Comparison of ENCODE assay signal across 8 cellular contexts in genomic region chr2:68751397-68752339, GRCh38. TPM values are rescaled to one million over a fixed set of nuclear protein-coding genes. Genes with fewer than 3 reads are reported as not detected.
A peak's percentile ranks its signal among the peaks of the same experiment; 100 is the strongest.
DNase-seq lines count a peak whose midpoint lies in the region; ATAC-seq and TF ChIP-seq lines count a peak whose summit lies in the region.

No MANE protein-coding gene starts in this region.

- peak overlapping the region; percentile 88 for H3K27ac Mint-ChIP-seq in activated T-cell treated with anti-CD3 and anti-CD28 coated beads, Interleukin-2, amount 50 U/mL, for 24 hours
- no peak overlapping the region for H3K27ac Mint-ChIP-seq in neural progenitor cell

- TF ChIP-seq CTCF in KMS-11 (conservative IDR thresholded peaks at IDR 0.05; ENCODE audit: low read depth, low read length) (peak; percentile 96), PC-9 (conservative IDR thresholded peaks at IDR 0.05) (peak; percentile 85), fibroblast of mammary gland (conservative IDR thresholded peaks at IDR 0.05; ENCODE audit: control insufficient read depth, insufficient read depth, low read depth, low read length) (peak; percentile 91), neural progenitor cell (IDR thresholded peaks at IDR 0.05) (peak; percentile 90)

- H3K27me3 ChIP-seq in KMS-11 (ENCODE audit: insufficient read depth, low read depth), result no peaks in the 10 kb centered on the region
- no peaks in the 10 kb centered on the region for H3K27me3 ChIP-seq in PC-9 (ENCODE audit: insufficient read depth, low read depth)
- H3K27me3 ChIP-seq in neural progenitor cell, result no peaks in the 10 kb centered on the region
- no peaks in the 10 kb centered on the region for H3K27me3 ChIP-seq in stomach smooth muscle (ENCODE audit: control insufficient read depth in 1 of 2, insufficient read depth in 2 of 2, low read length in 2 of 2)

- H3K79me2 ChIP-seq in KMS-11 (ENCODE audit: insufficient read depth, low read depth) (no peaks in the 10 kb centered on the region), PC-9 (ENCODE audit: low read depth) (no peaks in the 10 kb centered on the region), neural progenitor cell (ENCODE audit: low read depth) (no peaks in the 10 kb centered on the region)

- H3K9ac ChIP-seq in KMS-11, result no peak overlapping the region
- no peak overlapping the region for H3K9ac ChIP-seq in neural progenitor cell
- peak overlapping the region in 1 of 2 donors; percentile 27 for H3K9ac ChIP-seq in stomach smooth muscle (ENCODE audit: low read length in 2 of 2)

- peaks cover 61% of the 10 kb centered on the region for H3K36me3 Mint-ChIP-seq in activated T-cell treated with anti-CD3 and anti-CD28 coated beads, Interleukin-2, amount 50 U/mL, for 24 hours (ENCODE audit: low read depth)
- no peaks in the 10 kb centered on the region for H3K36me3 Mint-ChIP-seq in neural progenitor cell

- H3K9me3 ChIP-seq in PC-9 (ENCODE audit: insufficient read depth, low read depth) (no peaks in the 10 kb centered on the region; the same call in 1 of the 2 replicates), neural progenitor cell (ENCODE audit: low read depth) (no peaks in the 10 kb centered on the region), stomach smooth muscle (ENCODE audit: control insufficient read depth in 2 of 2, low read length in 2 of 2) (no peaks in the 10 kb centered on the region)

- DNase-seq in DMS 273 treated with DMSO at 0.1 percent for 48 hours (lab: John Stamatoyannopoulos, UW), result peak; percentile 58
- DNase-seq in PC-9, result peak; percentile 59 to 79
- peak; percentile 92 for DNase-seq in activated T-cell treated with anti-CD3 and anti-CD28 coated beads, Interleukin-2, amount 50 U/mL, for 24 hours
- DNase-seq in fibroblast of mammary gland (ENCODE audit: low read depth), result peak; percentile 83
- DNase-seq in neural progenitor cell (ENCODE audit: low spot score), result peak; percentile 92

- POLR2A ChIA-PET in PC-9 (lab: Charles Lee; ENCODE audit: unreplicated experiment), result no interaction called here

- H3F3A ChIP-seq in PC-9 (ENCODE audit: insufficient read depth, low read depth) (no peaks in the 10 kb centered on the region), neural progenitor cell (ENCODE audit: low read depth) (no peaks in the 10 kb centered on the region)

- CTCF ChIA-PET in PC-9 (lab: Charles Lee), result interaction anchor here (0.6 to 1.4 kb wide), 13 partner anchors 11 to 552 kb away, joined by 3 to 12 read pairs (median 4); no protein-coding TSS in a partner anchor

- H3K36me3 ChIP-seq in KMS-11 (ENCODE audit: insufficient read depth), result no peaks in the 10 kb centered on the region
- H3K36me3 ChIP-seq in PC-9 (ENCODE audit: low read depth), result no peaks in the 10 kb centered on the region
- H3K36me3 ChIP-seq in neural progenitor cell, result no peaks in the 10 kb centered on the region
- H3K36me3 ChIP-seq in stomach smooth muscle (ENCODE audit: control insufficient read depth in 2 of 2, insufficient read depth in 2 of 2, low read length in 2 of 2), result no peaks in the 10 kb centered on the region

- peak overlapping the region; percentile 39 for H3K4me3 Mint-ChIP-seq in activated T-cell treated with anti-CD3 and anti-CD28 coated beads, Interleukin-2, amount 50 U/mL, for 24 hours
- no peak overlapping the region for H3K4me3 Mint-ChIP-seq in neural progenitor cell

- H2AFZ ChIP-seq in KMS-11 (ENCODE audit: low read depth), result peak overlapping the region; percentile 41
- no peak overlapping the region for H2AFZ ChIP-seq in PC-9
- H2AFZ ChIP-seq in neural progenitor cell (replicated peaks), result no peak overlapping the region

- no peaks in the 10 kb centered on the region for H4K20me1 ChIP-seq in KMS-11 (ENCODE audit: insufficient read depth)
- no peaks in the 10 kb centered on the region for H4K20me1 ChIP-seq in PC-9 (ENCODE audit: insufficient read depth)
- H4K20me1 ChIP-seq in neural progenitor cell (ENCODE audit: low read depth), result no peaks in the 10 kb centered on the region

- H3K4me1 Mint-ChIP-seq in activated T-cell treated with anti-CD3 and anti-CD28 coated beads, Interleukin-2, amount 50 U/mL, for 24 hours (ENCODE audit: low read depth), result peaks cover 92% of the 10 kb centered on the region
- no peaks in the 10 kb centered on the region for H3K4me1 Mint-ChIP-seq in neural progenitor cell

- ATAC-seq in GM21576 (IDR thresholded peaks at IDR 0.05; ENCODE audit: unreplicated experiment), result peak; percentile 89

- peaks cover 15% of the 10 kb centered on the region for H3K4me1 ChIP-seq in KMS-11 (ENCODE audit: low read depth, poor library complexity, severe bottlenecking)
- no peaks in the 10 kb centered on the region for H3K4me1 ChIP-seq in PC-9 (replicated peaks; ENCODE audit: insufficient read depth)
- peaks cover 8% of the 10 kb centered on the region for H3K4me1 ChIP-seq in neural progenitor cell
- no peaks in the 10 kb centered on the region for H3K4me1 ChIP-seq in stomach smooth muscle (ENCODE audit: control insufficient read depth, insufficient read depth, low read length)

- H3K9me2 ChIP-seq in PC-9 (ENCODE audit: insufficient read depth), result no peaks in the 10 kb centered on the region

- no TSS peak for BruUV-seq in PC-9 (replicated peaks; lab: Mats Ljungman, UMichigan)

- H3K4me3 ChIP-seq in KMS-11 (IDR thresholded peaks at IDR 0.05; ENCODE audit: insufficient read depth, low read depth, low read length), result no peak overlapping the region
- H3K4me3 ChIP-seq in PC-9, result no peak overlapping the region
- no peak overlapping the region for H3K4me3 ChIP-seq in fibroblast of mammary gland (ENCODE audit: control insufficient read depth, low read depth, low read length)
- no peak overlapping the region for H3K4me3 ChIP-seq in neural progenitor cell
- peak overlapping the region; percentile 44 to 49 for H3K4me3 ChIP-seq in stomach smooth muscle (ENCODE audit: low read length in 2 of 2)

- peaks cover 6% of the 10 kb centered on the region for H3K9me3 Mint-ChIP-seq in activated T-cell treated with anti-CD3 and anti-CD28 coated beads, Interleukin-2, amount 50 U/mL, for 24 hours
- peaks cover 2% of the 10 kb centered on the region for H3K9me3 Mint-ChIP-seq in neural progenitor cell

- H3K4me2 ChIP-seq in KMS-11, result peak overlapping the region; percentile 45
- no peak overlapping the region for H3K4me2 ChIP-seq in PC-9
- no peak overlapping the region for H3K4me2 ChIP-seq in neural progenitor cell

- no peaks in the 10 kb centered on the region for H3K27me3 Mint-ChIP-seq in activated T-cell treated with anti-CD3 and anti-CD28 coated beads, Interleukin-2, amount 50 U/mL, for 24 hours
- peaks cover 4% of the 10 kb centered on the region for H3K27me3 Mint-ChIP-seq in neural progenitor cell (ENCODE audit: insufficient read depth, low read depth)

- H3K27ac ChIP-seq in KMS-11, result no peak overlapping the region
- no peak overlapping the region for H3K27ac ChIP-seq in PC-9
- no peak overlapping the region for H3K27ac ChIP-seq in neural progenitor cell
- no peak overlapping the region for H3K27ac ChIP-seq in stomach smooth muscle (ENCODE audit: low read length)

- intact Hi-C loops in PC-9 (cut with micrococcal nuclease; ENCODE audit: unreplicated experiment), result loop anchor here (1.0 to 2.0 kb wide), 4 partner anchors 43 to 288 kb away; no protein-coding TSS in a partner anchor

RNA-seq across cellular contexts. Expression of gene ARHGAP25, which starts 17.1 kb away (rescaled TPM):
- total RNA-seq in PC-9 (2021) (not detected in 2 replicates), neural progenitor cell (ENCODE audit: low replicate concordance) (3.0 and 5.8 TPM in 2 replicates)

Comparison
In these comparisons a context has a peak if more than half of its experiments do, and no peak if none do; other contexts are left out.
1. H3K4me3 ChIP-seq: peak in stomach smooth muscle (2 of 2); none in KMS-11 (single experiment), PC-9 (single experiment), fibroblast of mammary gland (single experiment) and neural progenitor cell (single experiment).
2. Peak in every context shown above with its lines, with median percentiles within 50 percentile points of each other: DNase-seq and CTCF ChIP-seq.